Comparison of ENCODE assay signal across 7 cellular contexts in genomic region chr16:70014915-70015314, GRCh38.
DNase-seq lines count a peak whose midpoint lies in the region; ATAC-seq and TF ChIP-seq lines count a peak whose summit lies in the region.
"Not testable (repeated sequence)": the region's sequence is repeated elsewhere in the genome, so short reads cannot be mapped to it uniquely, and the experiment has no call there.

No MANE protein-coding gene starts in this region.

- H3K4me3 ChIP-seq in IMR-90 (ENCODE audit: insufficient read depth, low read depth, low read length); astrocyte of the spinal cord (ENCODE audit: low read depth, low read length); fibroblast of mammary gland (ENCODE audit: control insufficient read depth, low read depth, low read length); right cardiac atrium (ENCODE audit: low read length): not testable (repeated sequence)

- H3K9me3 ChIP-seq in IMR-90 (ENCODE audit: control insufficient read depth, insufficient read depth, low read length); right cardiac atrium (ENCODE audit: control insufficient read depth, low read length): not testable (repeated sequence)

- not testable (repeated sequence) for H3K23ac ChIP-seq in IMR-90 (ENCODE audit: low read depth, low read length)

- peaks cover 23% of the 10 kb centered on the region for H3K36me3 ChIP-seq in IMR-90 (ENCODE audit: control insufficient read depth, insufficient read depth, low read length)

- not testable (repeated sequence) for H2AFZ ChIP-seq in IMR-90 (replicated peaks; ENCODE audit: low read length, poor library complexity)

- in situ Hi-C loops in IMR-90 (cut with MboI; ENCODE audit: low sequenced_read_pairs); SK-MEL-5 (cut with HindIII; ENCODE audit: low pct_unique_long_range_greater_than_20kb, low sequenced_read_pairs); astrocyte of the spinal cord (cut with HindIII; ENCODE audit: low sequenced_read_pairs): not testable (repeated sequence)

- H3K18ac ChIP-seq in IMR-90 (ENCODE audit: low read depth, low read length), result not testable (repeated sequence)

- peak; percentile 4 for DNase-seq in Daoy (ENCODE audit: low read depth)
- peak; percentile 46 for DNase-seq in IMR-90
- DNase-seq in SK-MEL-5 (ENCODE audit: low read depth, low spot score), result peak; percentile 22
- DNase-seq in astrocyte of the spinal cord (ENCODE audit: low read depth, low spot score), result peak; percentile 43
- peak; percentile 46 for DNase-seq in fibroblast of mammary gland (ENCODE audit: low read depth)
- not testable (repeated sequence) for DNase-seq in right cardiac atrium; osteocyte (ENCODE audit: extremely low spot score, unreplicated experiment)

- not testable (repeated sequence) for H2BK15ac ChIP-seq in IMR-90 (ENCODE audit: low read depth, low read length)

- not testable (repeated sequence) for TF ChIP-seq CTCF in IMR-90 (conservative IDR thresholded peaks at IDR 0.05; ENCODE audit: low read depth, low read length); astrocyte of the spinal cord (IDR thresholded peaks at IDR 0.05; ENCODE audit: low read depth, low read length); fibroblast of mammary gland (conservative IDR thresholded peaks at IDR 0.05; ENCODE audit: control insufficient read depth, insufficient read depth, low read depth, low read length); osteocyte (IDR thresholded peaks at IDR 0.05)

- not testable (repeated sequence) for H4K91ac ChIP-seq in IMR-90 (ENCODE audit: insufficient read depth, low read depth, low read length)

- not testable (repeated sequence) for H3K56ac ChIP-seq in IMR-90 (ENCODE audit: extremely low read depth, insufficient read depth, low read length)

- H3K36me3 Mint-ChIP-seq in osteocyte (ENCODE audit: unreplicated experiment), result peaks cover 35% of the 10 kb centered on the region

- not testable (repeated sequence) for H2BK5ac ChIP-seq in IMR-90 (ENCODE audit: low read depth, low read length, poor library complexity, severe bottlenecking)

- intact Hi-C loops in IMR-90 (cut with micrococcal nuclease); right cardiac atrium (cut with DNase I): not testable (repeated sequence)

- not testable (repeated sequence) for H4K20me1 ChIP-seq in IMR-90 (ENCODE audit: insufficient read depth, low read length)

- H3K9me1 ChIP-seq in IMR-90 (ENCODE audit: insufficient read depth, low read length), result not testable (repeated sequence)

- H3K9ac ChIP-seq in IMR-90 (ENCODE audit: low read depth, low read length), result not testable (repeated sequence)

- H3K4ac ChIP-seq in IMR-90 (ENCODE audit: low read depth, low read length), result not testable (repeated sequence)

- not testable (repeated sequence) for H3K14ac ChIP-seq in IMR-90 (replicated peaks; ENCODE audit: low read depth, low read length)

- peaks cover 14% of the 10 kb centered on the region for H3K4me1 Mint-ChIP-seq in osteocyte (ENCODE audit: unreplicated experiment)

- not testable (repeated sequence) for BruUV-seq in IMR-90 (replicated peaks; lab: Mats Ljungman, UMichigan)

- not testable (repeated sequence) for H4K5ac ChIP-seq in IMR-90 (ENCODE audit: low read depth, low read length)

- no CpG with 5 or more reads among the region's 6 CpGs for WGBS in IMR-90 (ENCODE audit: extremely low coverage in 2 of 2, insufficient read length in 1 of 2), 2 experiments
- WGBS in right cardiac atrium, result 73% methylated on average over 6 of the region's 6 CpGs

- H3K27me3 Mint-ChIP-seq in osteocyte (ENCODE audit: unreplicated experiment), result not testable (repeated sequence)

- ATAC-seq in IMR-90 (ENCODE audit: low read depth) (peak; percentile 91), right cardiac atrium (peak; percentile 26 to 38)

- TF ChIP-seq POLR2A in IMR-90 (IDR thresholded peaks at IDR 0.05; ENCODE audit: low read depth, low read length), result not testable (repeated sequence)

- not testable (repeated sequence) for H3K4me3 Mint-ChIP-seq in osteocyte (ENCODE audit: unreplicated experiment)

- not testable (repeated sequence) for H3K27me3 ChIP-seq in IMR-90 (ENCODE audit: control insufficient read depth, insufficient read depth, low read length); right cardiac atrium (ENCODE audit: control insufficient read depth, insufficient read depth)

- POLR2A ChIA-PET in IMR-90 (lab: Charles Lee; ENCODE audit: unreplicated experiment), result not testable (repeated sequence)

- H2AK9ac ChIP-seq in IMR-90 (replicated peaks; ENCODE audit: low read depth, low read length, poor library complexity), result not testable (repeated sequence)

- not testable (repeated sequence) for H2BK20ac ChIP-seq in IMR-90 (ENCODE audit: low read depth, low read length)

- not testable (repeated sequence) for H3K4me1 ChIP-seq in IMR-90 (ENCODE audit: control insufficient read depth, insufficient read depth, low read length); right cardiac atrium (ENCODE audit: control insufficient read depth, insufficient read depth, low read length)

- H3K27ac ChIP-seq in IMR-90 (ENCODE audit: insufficient read depth, low read length), result peak overlapping the region; percentile 62; the same call in 1 of the 2 replicates
- not testable (repeated sequence) for H3K27ac ChIP-seq in right cardiac atrium (ENCODE audit: low read length)

- not testable (repeated sequence) for H4K8ac ChIP-seq in IMR-90 (ENCODE audit: low read depth in 2 of 2, low read length in 2 of 2)

- H2AK5ac ChIP-seq in IMR-90 (ENCODE audit: low read depth, low read length), result peak overlapping the region; percentile 50; the same call in 1 of the 2 replicates

- not testable (repeated sequence) for TF ChIP-seq RAD21 in IMR-90 (IDR thresholded peaks at IDR 0.05; ENCODE audit: low read length)

- peak overlapping the region; percentile 44 for H3K27ac Mint-ChIP-seq in osteocyte (ENCODE audit: unreplicated experiment)

- CTCF ChIA-PET in IMR-90 (lab: Yijun Ruan, JAX), result not testable (repeated sequence)

- not testable (repeated sequence) for H2BK120ac ChIP-seq in IMR-90 (ENCODE audit: low read depth, low read length)

- dilution Hi-C loops in IMR-90 (cut with HindIII; ENCODE audit: low sequenced_read_pairs, unreplicated experiment), result not testable (repeated sequence)

- not testable (repeated sequence) for H3K9me3 Mint-ChIP-seq in osteocyte (ENCODE audit: unreplicated experiment)

- not testable (repeated sequence) for H3K79me1 ChIP-seq in IMR-90 (ENCODE audit: low read depth in 1 of 2, low read length in 2 of 2)

- H3K4me2 ChIP-seq in IMR-90 (ENCODE audit: low read depth, low read length), result peak overlapping the region; percentile 69; the same call in 1 of the 2 replicates

TF ChIP-seq in IMR-90, 13 proteins besides CTCF, POLR2A, EP300 and RAD21:
- 0 out of 2 replicates have a peak, but pooled peaks have one; percentile 10 for TF ChIP-seq FOS (IDR thresholded peaks at IDR 0.05; ENCODE audit: low read depth, low read length)
